Comparison of ENCODE assay signal across 8 cellular contexts in genomic region chr1:26696645-26697440, GRCh38. TPM values are rescaled to one million over a fixed set of nuclear protein-coding genes. Genes with fewer than 3 reads are reported as not detected.
DNase-seq lines count a peak whose midpoint lies in the region; ATAC-seq, FAIRE-seq and TF ChIP-seq lines count a peak whose summit lies in the region.

No MANE protein-coding gene starts in this region.

- DNase-seq in Caco-2 (peak; percentile 44 to 52), MM.1S (peak; percentile 39), fibroblast of villous mesenchyme (ENCODE audit: low read depth) (no peak), pancreas (peak; percentile 43 to 88 (median 64)), type B pancreatic cell (ENCODE audit: extremely low spot score, unreplicated experiment) (no peak)
- peak; percentile 75 to 78 for DNase-seq in activated T-cell treated with anti-CD3 and anti-CD28 coated beads, Interleukin-2, amount 50 U/mL, for 48 hours

- no TSS peak for BruUV-seq in Caco-2 (replicated peaks; lab: Mats Ljungman, UMichigan)

- no peaks in the 10 kb centered on the region for H4K20me1 ChIP-seq in MM.1S (ENCODE audit: insufficient read depth, low read length)

- H3K9me3 ChIP-seq in Caco-2 = no peaks in the 10 kb centered on the region
- H3K9me3 ChIP-seq in MM.1S (replicated peaks; ENCODE audit: insufficient read depth, low read length) = no peaks in the 10 kb centered on the region
- no peaks in the 10 kb centered on the region for H3K9me3 ChIP-seq in pancreas

- no peaks in the 10 kb centered on the region for H3K27me3 Mint-ChIP-seq in Caco-2 (ENCODE audit: insufficient read depth, unreplicated experiment)
- H3K27me3 Mint-ChIP-seq in type B pancreatic cell = no peaks in the 10 kb centered on the region

- no peaks in the 10 kb centered on the region for H3K27me3 ChIP-seq in Caco-2 (replicated peaks; ENCODE audit: control insufficient read depth, insufficient read depth, low read length)
- H3K27me3 ChIP-seq in MM.1S (replicated peaks; ENCODE audit: insufficient read depth, low read length) = no peaks in the 10 kb centered on the region
- no peaks in the 10 kb centered on the region for H3K27me3 ChIP-seq in pancreas

- peaks cover 17% of the 10 kb centered on the region for H3K4me1 Mint-ChIP-seq in Caco-2 (ENCODE audit: low read depth, unreplicated experiment)
- H3K4me1 Mint-ChIP-seq in type B pancreatic cell (ENCODE audit: unreplicated experiment) = peaks cover 28% of the 10 kb centered on the region

- H3K9me3 Mint-ChIP-seq in Caco-2 (ENCODE audit: unreplicated experiment) (no peaks in the 10 kb centered on the region), type B pancreatic cell (no peaks in the 10 kb centered on the region)

- no peak overlapping the region for H3K27ac Mint-ChIP-seq in Caco-2 (ENCODE audit: unreplicated experiment)
- H3K27ac Mint-ChIP-seq in type B pancreatic cell = no peak overlapping the region

- CTCF ChIA-PET in Caco-2 (lab: Charles Lee) = interaction anchor here (1.2 to 1.4 kb wide), 2 partner anchors 20 to 91 kb away, joined by 3 to 5 read pairs; partner anchors contain the start of gene PIGV

- ATAC-seq in pancreas = peak in 1 of 4 donors; percentile 1
- ATAC-seq in HG03039 (IDR thresholded peaks at IDR 0.05; ENCODE audit: unreplicated experiment) = no peak
- no peak for ATAC-seq in HG03378 (IDR thresholded peaks at IDR 0.05; ENCODE audit: unreplicated experiment)

- H3K36me3 Mint-ChIP-seq in Caco-2 (ENCODE audit: insufficient read depth, unreplicated experiment) (peaks cover 35% of the 10 kb centered on the region), type B pancreatic cell (no peaks in the 10 kb centered on the region)

- FAIRE-seq in pancreas (lab: Jason Lieb, UNC) = no peak

- TF ChIP-seq CTCF in Caco-2 (IDR thresholded peaks at IDR 0.05; ENCODE audit: insufficient read depth in 1 of 2, low read depth in 1 of 2, low read length in 1 of 2, severe bottlenecking in 1 of 2, unreplicated experiment in 1 of 2) (no peak), MM.1S (IDR thresholded peaks at IDR 0.05; ENCODE audit: low read length) (no peak), fibroblast of villous mesenchyme (IDR thresholded peaks at IDR 0.05; ENCODE audit: insufficient read depth, low read depth, low read length) (no peak), pancreas (IDR thresholded peaks at IDR 0.05) (no peak), type B pancreatic cell (conservative IDR thresholded peaks at IDR 0.05) (no peak)

- H3K4me1 ChIP-seq in Caco-2 = peaks cover 50% of the 10 kb centered on the region
- peaks cover 36% of the 10 kb centered on the region for H3K4me1 ChIP-seq in MM.1S (ENCODE audit: low read length)
- peaks cover 39 to 54% (median 47%) of the 10 kb centered on the region in 3 donors for H3K4me1 ChIP-seq in pancreas

- intact Hi-C loops in Caco-2 (cut with micrococcal nuclease; ENCODE audit: unreplicated experiment) (loop anchor here (5.0 to 10.0 kb wide), 2 partner anchors 168 to 295 kb away; partner anchors contain the start of genes SFN and TRNP1), pancreas (cut with DNase I) (loop anchor here in 1 of 3 donors (5.0 kb wide), 1 partner anchor 40 kb away; no protein-coding TSS in a partner anchor)

- H2AFZ ChIP-seq in MM.1S (ENCODE audit: low read length) = no peak overlapping the region

- H3K79me2 ChIP-seq in MM.1S (ENCODE audit: low read length) = peaks cover 75% of the 10 kb centered on the region

- H3K27ac ChIP-seq in MM.1S (ENCODE audit: low read length) (peak overlapping the region; percentile 84; the same call in 1 of the 2 replicates), pancreas (peak overlapping the region; percentile 80 to 96 (median 94))

- no peaks in the 10 kb centered on the region for H3K36me3 ChIP-seq in Caco-2 (ENCODE audit: control insufficient read depth, insufficient read depth, low read length)
- H3K36me3 ChIP-seq in MM.1S (replicated peaks; ENCODE audit: insufficient read depth, low read length) = no peaks in the 10 kb centered on the region
- no peaks in the 10 kb centered on the region for H3K36me3 ChIP-seq in pancreas

- WGBS in pancreas, 2 donors = 0% methylated on average over 89 to 100 of the region's 100 CpGs

- peak overlapping the region; percentile 37; the same call in 1 of the 2 replicates for H3K4me2 ChIP-seq in MM.1S (ENCODE audit: low read depth, low read length)

- peak overlapping the region; percentile 91 for H3K9ac ChIP-seq in MM.1S (ENCODE audit: low read length)

- H3K4me3 Mint-ChIP-seq in Caco-2 (ENCODE audit: unreplicated experiment) (no peak overlapping the region), type B pancreatic cell (peak overlapping the region; percentile 71)

- H3F3A ChIP-seq in MM.1S (ENCODE audit: insufficient read depth, low read length) = peaks cover 72% of the 10 kb centered on the region

- H3K4me3 ChIP-seq in Caco-2 (ENCODE audit: low read depth, low read length) (peak overlapping the region; percentile 73), MM.1S (ENCODE audit: low read length) (peak overlapping the region; percentile 70), fibroblast of villous mesenchyme (ENCODE audit: low read depth, low read length) (peak overlapping the region; percentile 80), pancreas (peak overlapping the region; percentile 73 to 99 (median 93))

- no peaks in the 10 kb centered on the region for H3K9me2 ChIP-seq in MM.1S (replicated peaks; ENCODE audit: insufficient read depth, low read length)

- POLR2A ChIA-PET in Caco-2 (lab: Charles Lee) = interaction anchor here (0.5 to 1.1 kb wide), 4 partner anchors 15 to 88 kb away, joined by 4 to 8 read pairs (median 8); no protein-coding TSS in a partner anchor

RNA-seq across cellular contexts. Expression of gene ARID1A, which starts 1.0 kb away (rescaled TPM):
- total RNA-seq in Caco-2 (2022) (66.5 and 73.3 TPM in 2 replicates), fibroblast of villous mesenchyme (24.8 and 31.1 TPM in 2 replicates), pancreas (10 to 100 TPM; 24.0 to 39.9 (median 27.4) TPM), type B pancreatic cell (ENCODE audit: low replicate concordance) (106 and 121 TPM in 2 replicates)
- polyA plus RNA-seq in pancreas = 10 to 100 TPM; 14.8 to 18.5 TPM

Comparison
In these comparisons a context has a peak if more than half of its experiments do, and no peak if none do; other contexts are left out.
1. DNase-seq: peak in Caco-2 (2 of 2), MM.1S (single experiment), activated T-cell treated with anti-CD3 and anti-CD28 coated beads, Interleukin-2, amount 50 U/mL, for 48 hours (2 of 2) and pancreas (6 of 6); none in fibroblast of villous mesenchyme (single experiment) and type B pancreatic cell (single experiment).
2. Peak in every context shown above with its lines, with median percentiles within 50 percentile points of each other: H3K4me3 ChIP-seq.